Comparison of ENCODE assay signal across 8 cellular contexts in genomic region chr18:33576999-33577687, GRCh38. TPM values are rescaled to one million over a fixed set of nuclear protein-coding genes. Genes with fewer than 3 reads are reported as not detected.
A peak's percentile ranks its signal among the peaks of the same experiment; 100 is the strongest.
DNase-seq lines count a peak whose midpoint lies in the region; ATAC-seq, FAIRE-seq and TF ChIP-seq lines count a peak whose summit lies in the region.

No MANE protein-coding gene starts in this region.

- 4 to 10% (median 7%) methylated on average over 8 of the region's 8 CpGs for WGBS in small intestine, 3 donors

- H3K4me3 Mint-ChIP-seq in activated B cell treated with CpG ODN at 0.5 μM for 24 hours, result peak overlapping the region; percentile 77
- H3K4me3 Mint-ChIP-seq in CD8-positive, alpha-beta memory T cell, result peak overlapping the region in 3 of 7 donors; percentile 28 to 56 (median 34)

- CTCF ChIA-PET in activated B cell treated with CpG ODN at 0.5 μM for 24 hours (lab: Charles Lee), result no interaction called here
- CTCF ChIA-PET in CD8-positive, alpha-beta memory T cell (lab: Charles Lee), result no interaction called here

- H3K27ac ChIP-seq in skeletal muscle tissue (ENCODE audit: low read depth, low read length) (no peak overlapping the region), small intestine (ENCODE audit: low read depth in 1 of 2, low read length in 1 of 2) (no peak overlapping the region)
- no peak overlapping the region for H3K27ac ChIP-seq in CD8-positive, alpha-beta memory T cell (ENCODE audit: low read depth, low read length)

- no peaks in the 10 kb centered on the region for H3K36me3 ChIP-seq in skeletal muscle tissue (ENCODE audit: control insufficient read depth in 3 of 3, insufficient read depth in 3 of 3, low read length in 3 of 3)
- no peaks in the 10 kb centered on the region for H3K36me3 ChIP-seq in CD8-positive, alpha-beta memory T cell (ENCODE audit: insufficient read depth, low read length)
- no peaks in the 10 kb centered on the region for H3K36me3 ChIP-seq in small intestine (ENCODE audit: control insufficient read depth in 2 of 2, insufficient read depth in 2 of 2, low read length in 2 of 2)

- no peak for TF ChIP-seq CTCF in activated B cell treated with CpG ODN at 0.5 μM for 24 hours (IDR thresholded peaks at IDR 0.05)

- H3K27me3 Mint-ChIP-seq in activated B cell treated with CpG ODN at 0.5 μM for 24 hours, result peaks cover 24% of the 10 kb centered on the region
- H3K27me3 Mint-ChIP-seq in CD8-positive, alpha-beta memory T cell, result peaks cover 0 to 5% of the 10 kb centered on the region in 2 donors

- POLR2A ChIA-PET in activated B cell treated with CpG ODN at 0.5 μM for 24 hours (lab: Charles Lee), result no interaction called here
- POLR2A ChIA-PET in CD8-positive, alpha-beta memory T cell (lab: Charles Lee), result no interaction called here

- ATAC-seq in activated B cell treated with CpG ODN at 0.5 μM for 24 hours (ENCODE audit: low read depth), result no peak

- no peak for FAIRE-seq in small intestine (lab: Jason Lieb, UNC)

- DNase-seq in DMS79 treated with DMSO at 0.1 percent for 48 hours (lab: John Stamatoyannopoulos, UW) (peak; percentile 67), DMS79 (lab: John Stamatoyannopoulos, UW) (no peak), activated B cell treated with CpG ODN at 0.5 μM for 24 hours (no peak), small intestine (no peak)
- DNase-seq in CD8-positive, alpha-beta memory T cell, result no peak
- DNase-seq in activated CD8-positive, alpha-beta memory T cell treated with anti-CD3 and anti-CD28 coated beads, Interleukin-2, amount 50 U/mL, for 4 hours, result no peak

- no peaks in the 10 kb centered on the region for H3K36me3 Mint-ChIP-seq in activated B cell treated with CpG ODN at 0.5 μM for 24 hours (ENCODE audit: low read depth)
- H3K36me3 Mint-ChIP-seq in CD8-positive, alpha-beta memory T cell, result no peaks in the 10 kb centered on the region

- intact Hi-C loops in activated B cell treated with CpG ODN at 0.5 μM for 24 hours (cut with micrococcal nuclease), result no loop called here

- H3K4me1 ChIP-seq in skeletal muscle tissue (ENCODE audit: control insufficient read depth in 3 of 3, insufficient read depth in 3 of 3, low read length in 3 of 3) (peaks cover 7 to 14% (median 12%) of the 10 kb centered on the region in 3 donors), small intestine (ENCODE audit: control insufficient read depth in 2 of 2, insufficient read depth in 1 of 2, low read depth in 1 of 2, low read length in 1 of 2) (no peaks in the 10 kb centered on the region)
- H3K4me1 ChIP-seq in CD8-positive, alpha-beta memory T cell (ENCODE audit: insufficient read depth, low read length), result no peaks in the 10 kb centered on the region

- peak overlapping the region; percentile 82 for H3K4me3 ChIP-seq in iPS-11a (ENCODE audit: low read depth, low read length)
- H3K4me3 ChIP-seq in skeletal muscle tissue (ENCODE audit: low read length in 3 of 3), result peak overlapping the region; percentile 70 to 75 (median 75)
- no peak overlapping the region for H3K4me3 ChIP-seq in CD8-positive, alpha-beta memory T cell (ENCODE audit: low read length)
- H3K4me3 ChIP-seq in small intestine (ENCODE audit: low read depth in 1 of 2, low read length in 2 of 2), result peak overlapping the region in 1 of 2 donors; percentile 61

- H3K9me3 Mint-ChIP-seq in activated B cell treated with CpG ODN at 0.5 μM for 24 hours, result no peaks in the 10 kb centered on the region
- peaks cover 3 to 17% (median 10%) of the 10 kb centered on the region in 5 donors for H3K9me3 Mint-ChIP-seq in CD8-positive, alpha-beta memory T cell

- H3K9me3 ChIP-seq in skeletal muscle tissue (ENCODE audit: control insufficient read depth in 3 of 3, low read length in 3 of 3), result no peaks in the 10 kb centered on the region
- no peaks in the 10 kb centered on the region for H3K9me3 ChIP-seq in CD8-positive, alpha-beta memory T cell (ENCODE audit: low read length)
- no peaks in the 10 kb centered on the region for H3K9me3 ChIP-seq in small intestine (ENCODE audit: control insufficient read depth, low read depth)

- H3K27me3 ChIP-seq in skeletal muscle tissue (ENCODE audit: control insufficient read depth in 3 of 3, insufficient read depth in 3 of 3, low read length in 3 of 3) (peaks cover 22 to 26% (median 22%) of the 10 kb centered on the region in 3 donors), small intestine (ENCODE audit: control insufficient read depth in 2 of 2, insufficient read depth in 2 of 2, low read length in 2 of 2) (no peaks in the 10 kb centered on the region)
- no peaks in the 10 kb centered on the region for H3K27me3 ChIP-seq in CD8-positive, alpha-beta memory T cell (ENCODE audit: insufficient read depth, low read length, poor library complexity, severe bottlenecking)

- peak overlapping the region in 1 of 3 donors; percentile 37 for H3K9ac ChIP-seq in skeletal muscle tissue (ENCODE audit: low read depth in 1 of 3, low read length in 3 of 3)

- H3K4me1 Mint-ChIP-seq in activated B cell treated with CpG ODN at 0.5 μM for 24 hours, result peaks cover 6% of the 10 kb centered on the region
- H3K4me1 Mint-ChIP-seq in CD8-positive, alpha-beta memory T cell, result peaks cover 1 to 4% (median 4%) of the 10 kb centered on the region in 3 donors

- no peak overlapping the region for H3K27ac Mint-ChIP-seq in activated B cell treated with CpG ODN at 0.5 μM for 24 hours
- H3K27ac Mint-ChIP-seq in CD8-positive, alpha-beta memory T cell, result no peak overlapping the region

RNA-seq across cellular contexts. Expression of gene ASXL3, which starts 0.9 kb away (rescaled TPM):
- total RNA-seq in activated B cell treated with CpG ODN at 0.5 μM for 24 hours (not detected in 2 replicates), skeletal muscle tissue (7.3 TPM)
- not detected for total RNA-seq in CD8-positive, alpha-beta memory T cell
- not detected for polyA plus RNA-seq in CD8-positive, alpha-beta memory T cell
- under 1 TPM; under 0.01 to 0.22 (median 0.09) TPM for polyA plus RNA-seq in small intestine
